Comparison of ENCODE assay signal across 27 cellular contexts in the genomic region with DNA sequence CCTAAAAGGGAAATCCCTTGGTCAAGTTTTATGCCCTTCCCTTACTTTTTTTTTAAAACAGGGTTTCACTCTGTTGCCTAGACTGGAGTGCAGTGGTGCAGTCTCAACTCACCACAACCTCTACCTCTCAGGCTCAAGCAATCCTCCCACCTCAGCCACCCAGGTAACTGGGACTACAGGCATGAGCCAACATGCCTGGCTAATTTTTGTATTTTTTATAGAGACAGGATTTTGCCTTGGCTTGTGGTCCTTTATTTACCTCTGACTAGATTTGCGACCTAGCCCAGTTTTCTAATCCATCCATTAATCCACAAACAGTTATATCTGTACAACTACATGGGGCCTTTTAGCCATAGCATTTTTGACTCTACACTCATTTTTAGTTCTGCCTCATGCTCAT. TPM values are rescaled to one million over a fixed set of nuclear protein-coding genes. Genes with fewer than 3 reads are reported as not detected.
"Had no signal": no experiment of that assay in that cellular context is flagged by ENCODE, and none has a peak within 500 bp of the region (broad histone marks: within the 10 kb centered on the region; RNA-seq: fewer than 3 reads in every experiment).

No MANE protein-coding gene starts in this region.

- H3K27ac Mint-ChIP-seq: activated B cell treated with CpG ODN at 0.5 μM for 24 hours; activated CD4-positive, alpha-beta T cell treated with anti-CD3 and anti-CD28 coated beads, Interleukin-2, amount 10 ng/mL, durations not matched to agents 24 days and 14 days; activated CD8-positive, alpha-beta memory T cell treated with anti-CD3 and anti-CD28 coated beads, Interleukin-2, amount 10 ng/mL, durations not matched to agents 7 days and 5 days; activated naive CD4-positive, alpha-beta T cell treated with anti-CD3 and anti-CD28 coated beads, Interleukin-2, amount 50 U/mL, for 24 hours; activated T-cell treated with anti-CD3 and anti-CD28 coated beads, Interleukin-2, amount 50 U/mL, for 24 hours; activated T-helper 1 cell treated with anti-CD3 and anti-CD28 coated beads, Interleukin-12 subunit alpha, Interleukin-12 subunit beta, Interleukin-2, Interleukin-4 antibody, amounts not matched to agents 30 ng/mL and 10 ng/mL and 1 ng/mL, durations not matched to agents 14 hours and 24 hours and 36 hours; T-helper 17 cell had no signal

- DNase-seq: activated B cell treated with CpG ODN at 0.5 μM for 24 hours; activated CD4-positive, alpha-beta T cell treated with anti-CD3 and anti-CD28 coated beads for 1 hour; activated CD4-positive, alpha-beta T cell treated with anti-CD3 and anti-CD28 coated beads, Interleukin-2, amount 10 ng/mL, durations not matched to agents 24 days and 14 days; activated CD4-positive, alpha-beta T cell treated with anti-CD3 and anti-CD28 coated beads, Interleukin-2, amount 50 U/mL, for 48 hours; activated CD8-positive, alpha-beta memory T cell treated with anti-CD3 and anti-CD28 coated beads, Interleukin-2, amount 10 ng/mL, durations not matched to agents 7 days and 5 days; activated effector memory CD4-positive, alpha-beta T cell treated with Interleukin-2 at 50 U/mL for 16 hours; activated naive CD4-positive, alpha-beta T cell; activated T-cell treated with anti-CD3 and anti-CD28 coated beads, Interleukin-2, amount 50 U/mL, for 24 hours; aorta; Kasumi-1; KBM-7; NCI-H1048; NCI-H1417 treated with DMSO at 0.1 percent for 48 hours; NCI-H1694; NCI-H2029; NCI-H2107; NCI-H2171 treated with DMSO at 0.1 percent for 48 hours; NCI-H345; NCI-H510A; PC-3; SIG-M5; T-helper 17 cell; T-helper 9 cell had no signal

- H3K4me1 Mint-ChIP-seq: activated B cell treated with CpG ODN at 0.5 μM for 24 hours; activated CD4-positive, alpha-beta T cell treated with anti-CD3 and anti-CD28 coated beads, Interleukin-2, amount 10 ng/mL, durations not matched to agents 24 days and 14 days; activated CD8-positive, alpha-beta memory T cell treated with anti-CD3 and anti-CD28 coated beads, Interleukin-2, amount 10 ng/mL, durations not matched to agents 7 days and 5 days; activated naive CD4-positive, alpha-beta T cell treated with anti-CD3 and anti-CD28 coated beads, Interleukin-2, amount 50 U/mL, for 24 hours; T-helper 17 cell had no signal

- H3K27me3 ChIP-seq: cardiac muscle cell had no signal

- H3K4me3 ChIP-seq: cardiac muscle cell had no signal

- H3K27ac ChIP-seq: cardiac muscle cell had no signal

- H3K27me3 Mint-ChIP-seq: activated CD4-positive, alpha-beta T cell treated with anti-CD3 and anti-CD28 coated beads, Interleukin-2, amount 10 ng/mL, durations not matched to agents 24 days and 14 days; activated CD8-positive, alpha-beta memory T cell treated with anti-CD3 and anti-CD28 coated beads, Interleukin-2, amount 10 ng/mL, durations not matched to agents 7 days and 5 days; activated naive CD4-positive, alpha-beta T cell treated with anti-CD3 and anti-CD28 coated beads, Interleukin-2, amount 50 U/mL, for 24 hours; activated T-cell treated with anti-CD3 and anti-CD28 coated beads, Interleukin-2, amount 50 U/mL, for 24 hours; T-helper 17 cell had no signal

- H3K36me3 ChIP-seq: cardiac muscle cell had no signal

- H3K4me3 Mint-ChIP-seq: activated B cell treated with CpG ODN at 0.5 μM for 24 hours; activated CD4-positive, alpha-beta T cell treated with anti-CD3 and anti-CD28 coated beads, Interleukin-2, amount 10 ng/mL, durations not matched to agents 24 days and 14 days; activated CD8-positive, alpha-beta memory T cell treated with anti-CD3 and anti-CD28 coated beads, Interleukin-2, amount 10 ng/mL, durations not matched to agents 7 days and 5 days; activated naive CD4-positive, alpha-beta T cell treated with anti-CD3 and anti-CD28 coated beads, Interleukin-2, amount 50 U/mL, for 24 hours; activated T-cell treated with anti-CD3 and anti-CD28 coated beads, Interleukin-2, amount 50 U/mL, for 24 hours; activated T-helper 1 cell treated with anti-CD3 and anti-CD28 coated beads, Interleukin-12 subunit alpha, Interleukin-12 subunit beta, Interleukin-2, Interleukin-4 antibody, amounts not matched to agents 30 ng/mL and 10 ng/mL and 1 ng/mL, durations not matched to agents 14 hours and 24 hours and 36 hours; T-helper 17 cell had no signal

- H3K9me3 Mint-ChIP-seq: activated CD4-positive, alpha-beta T cell treated with anti-CD3 and anti-CD28 coated beads, Interleukin-2, amount 10 ng/mL, durations not matched to agents 24 days and 14 days; activated naive CD4-positive, alpha-beta T cell treated with anti-CD3 and anti-CD28 coated beads, Interleukin-2, amount 50 U/mL, for 24 hours; activated T-helper 1 cell treated with anti-CD3 and anti-CD28 coated beads, Interleukin-12 subunit alpha, Interleukin-12 subunit beta, Interleukin-2, Interleukin-4 antibody, amounts not matched to agents 30 ng/mL and 10 ng/mL and 1 ng/mL, durations not matched to agents 14 hours and 24 hours and 36 hours had no signal

- H3K36me3 Mint-ChIP-seq: activated CD8-positive, alpha-beta memory T cell treated with anti-CD3 and anti-CD28 coated beads, Interleukin-2, amount 10 ng/mL, durations not matched to agents 7 days and 5 days had no signal

- FAIRE-seq: RCC 7860 had no signal

- ATAC-seq: activated CD8-positive, alpha-beta memory T cell treated with anti-CD3 and anti-CD28 coated beads, Interleukin-2, amount 10 ng/mL, durations not matched to agents 7 days and 5 days; PC-3; T-helper 17 cell had no signal

RNA-seq across cellular contexts. Expression of a gene that starts 23.7 kb away (rescaled TPM):
- total RNA-seq: activated CD4-positive, alpha-beta T cell treated with anti-CD3 and anti-CD28 coated beads, Interleukin-2, amount 10 ng/mL, durations not matched to agents 24 days and 14 days; activated CD8-positive, alpha-beta memory T cell treated with anti-CD3 and anti-CD28 coated beads, Interleukin-2, amount 10 ng/mL, durations not matched to agents 7 days and 5 days; activated T-helper 1 cell treated with anti-CD3 and anti-CD28 coated beads, Interleukin-12 subunit alpha, Interleukin-12 subunit beta, Interleukin-2, Interleukin-4 antibody, amounts not matched to agents 30 ng/mL and 10 ng/mL and 1 ng/mL, durations not matched to agents 14 hours and 24 hours and 36 hours had no signal
